Comparison of ENCODE assay signal across 8 cellular contexts in genomic region chr19:41882568-41883462, GRCh38. TPM values are rescaled to one million over a fixed set of nuclear protein-coding genes. Genes with fewer than 3 reads are reported as not detected.
DNase-seq lines count a peak whose midpoint lies in the region; ATAC-seq lines count a peak whose summit lies in the region.

TSS of gene ARHGEF1 (plus strand) at chr19:41883184. CDS start at chr19:41888083, 4,899 bp downstream.

- 0 out of 2 replicates have a peak, but pooled peaks cover 6% of the 10 kb centered on the region for H4K20me1 ChIP-seq in Karpas-422 (ENCODE audit: insufficient read depth, low read depth, low read length)

- no peaks in the 10 kb centered on the region for H3K9me2 ChIP-seq in Karpas-422 (replicated peaks; ENCODE audit: insufficient read depth, low read length)

- H3K4me3 ChIP-seq in Karpas-422 (ENCODE audit: low read length) (peak within 1 kb of the TSS; percentile 95), duodenal mucosa (ENCODE audit: low read depth in 1 of 2, low read length in 2 of 2) (peak within 1 kb of the TSS; percentile 90 to 95)

- peak; percentile 84 for DNase-seq in Karpas-422
- peak; percentile 66 for DNase-seq in activated CD4-positive, CD25-positive, alpha-beta regulatory T cell treated with anti-CD3 and anti-CD28 coated beads, Interleukin-2, amount 50 U/mL, for 72 hours
- DNase-seq in lung microvascular endothelial cell (ENCODE audit: low read depth in 2 of 2): peak in 1 of 2 donors; percentile 26
- no peak for DNase-seq in stimulated activated naive CD8-positive, alpha-beta T cell treated with anti-CD3 and anti-CD28 coated beads, Interleukin-15, amount 100 ng/mL, for 72 hours
- DNase-seq in cerebellar nuclear complex (lab: John Stamatoyannopoulos, UW): no peak

- H3K36me3 ChIP-seq in ES-I3 (ENCODE audit: insufficient read depth, low read length) (no peaks in the 10 kb centered on the region), Karpas-422 (ENCODE audit: insufficient read depth, low read length) (peaks cover 6% of the 10 kb centered on the region; the same call in 1 of the 2 replicates), duodenal mucosa (ENCODE audit: control insufficient read depth in 1 of 2, insufficient read depth in 2 of 2, low read length in 2 of 2) (no peaks in the 10 kb centered on the region)

- H3K27me3 Mint-ChIP-seq in stimulated activated naive CD8-positive, alpha-beta T cell treated with anti-CD3 and anti-CD28 coated beads, Interleukin-15, amount 100 ng/mL, for 72 hours: no peaks in the 10 kb centered on the region

- no peak for ATAC-seq in stimulated activated naive CD8-positive, alpha-beta T cell treated with anti-CD3 and anti-CD28 coated beads, Interleukin-15, amount 100 ng/mL, for 72 hours
- ATAC-seq in GM19455 (IDR thresholded peaks at IDR 0.05; ENCODE audit: unreplicated experiment): no peak

- H3K27ac ChIP-seq in Karpas-422 (ENCODE audit: low read length) (peak within 1 kb of the TSS; percentile 98), duodenal mucosa (ENCODE audit: low read depth, low read length) (peak within 1 kb of the TSS; percentile 62)

- H3K9ac ChIP-seq in ES-I3 (ENCODE audit: low read depth, low read length) (peak within 1 kb of the TSS; percentile 97), Karpas-422 (ENCODE audit: low read length) (peak within 1 kb of the TSS; percentile 92), duodenal mucosa (ENCODE audit: low read depth in 1 of 2, low read length in 2 of 2) (peak within 1 kb of the TSS; percentile 89 to 98)

- H3K27me3 ChIP-seq in Karpas-422 (ENCODE audit: low read length): no peaks in the 10 kb centered on the region
- no peaks in the 10 kb centered on the region for H3K27me3 ChIP-seq in duodenal mucosa (ENCODE audit: control insufficient read depth in 1 of 2, insufficient read depth in 2 of 2, low read length in 2 of 2)

- H3K4me2 ChIP-seq in Karpas-422 (ENCODE audit: low read depth, low read length, poor library complexity, severe bottlenecking): peak within 1 kb of the TSS; percentile 80

- H3K9me3 Mint-ChIP-seq in stimulated activated naive CD8-positive, alpha-beta T cell treated with anti-CD3 and anti-CD28 coated beads, Interleukin-15, amount 100 ng/mL, for 72 hours: no peaks in the 10 kb centered on the region

- peak within 1 kb of the TSS; percentile 87 to 94 for H3K4me3 Mint-ChIP-seq in stimulated activated naive CD8-positive, alpha-beta T cell treated with anti-CD3 and anti-CD28 coated beads, Interleukin-15, amount 100 ng/mL, for 72 hours

- peaks cover 60% of the 10 kb centered on the region for H3K79me2 ChIP-seq in Karpas-422 (ENCODE audit: low read length)

- H3K9me3 ChIP-seq in ES-I3 (ENCODE audit: control insufficient read depth, insufficient read depth, low read length): no peaks in the 10 kb centered on the region
- no peaks in the 10 kb centered on the region for H3K9me3 ChIP-seq in Karpas-422 (ENCODE audit: low read length)
- no peaks in the 10 kb centered on the region for H3K9me3 ChIP-seq in duodenal mucosa (ENCODE audit: control insufficient read depth in 1 of 2, low read length in 2 of 2)

- peaks cover 68% of the 10 kb centered on the region for H3K4me1 Mint-ChIP-seq in stimulated activated naive CD8-positive, alpha-beta T cell treated with anti-CD3 and anti-CD28 coated beads, Interleukin-15, amount 100 ng/mL, for 72 hours

- peaks cover 10% of the 10 kb centered on the region for H3K4me1 ChIP-seq in ES-I3 (ENCODE audit: insufficient read depth, low read length)
- peaks cover 79% of the 10 kb centered on the region for H3K4me1 ChIP-seq in Karpas-422 (ENCODE audit: low read length)
- H3K4me1 ChIP-seq in duodenal mucosa (ENCODE audit: control insufficient read depth in 1 of 2, insufficient read depth in 2 of 2, low read length in 2 of 2): peaks cover 29 to 45% of the 10 kb centered on the region in 2 donors

- peak within 1 kb of the TSS; percentile 87 to 92 for H3K27ac Mint-ChIP-seq in stimulated activated naive CD8-positive, alpha-beta T cell treated with anti-CD3 and anti-CD28 coated beads, Interleukin-15, amount 100 ng/mL, for 72 hours

- H2AFZ ChIP-seq in Karpas-422 (ENCODE audit: low read length): no peak within 1 kb of the TSS

RNA-seq across cellular contexts. Expression of gene ARHGEF1, which starts in this region (rescaled TPM):
- 136 and 137 TPM in 2 replicates for total RNA-seq in Karpas-422 (2014; rRNA removed; shearing (Covaris generic); ENCODE audit: low replicate concordance)
- total RNA-seq in lung microvascular endothelial cell: 24.0 and 34.7 TPM in 2 replicates

Comparison
In these comparisons a context has a peak if more than half of its experiments do, and no peak if none do; other contexts are left out.
1. DNase-seq: peak in Karpas-422 (single experiment) and activated CD4-positive, CD25-positive, alpha-beta regulatory T cell treated with anti-CD3 and anti-CD28 coated beads, Interleukin-2, amount 50 U/mL, for 72 hours (single experiment); none in stimulated activated naive CD8-positive, alpha-beta T cell treated with anti-CD3 and anti-CD28 coated beads, Interleukin-15, amount 100 ng/mL, for 72 hours (0 of 2) and cerebellar nuclear complex (0 of 2).
2. Peak in every context shown above with its lines, with median percentiles within 50 percentile points of each other: H3K9ac ChIP-seq.